1 cellular context compared by ENCODE assay signal in genomic region chr12:133130038-133130807, GRCh38.
TF ChIP-seq lines count a peak whose summit lies in the region.

ZNF10 (plus strand) TSS chr12:133130627; CDS start chr12:133144493, 13,866 bp downstream.
ZNF891 (minus strand) TSS chr12:133130274; CDS start chr12:133121918, 8,356 bp downstream.

TF ChIP-seq in HepG2, 621 proteins besides CTCF, POLR2A, EP300 and RAD21 (continued from another document and continues in another):
- TF ChIP-seq PITX1 (CRISPR knock-in tag; IDR thresholded peaks at IDR 0.05) (peak; percentile 52), HMG20A (CRISPR knock-in tag; IDR thresholded peaks at IDR 0.05; ENCODE audit: borderline replicate concordance) (no peak), RORA (CRISPR knock-in tag; IDR thresholded peaks at IDR 0.05) (no peak), ZNF232 (CRISPR knock-in tag; IDR thresholded peaks at IDR 0.05; ENCODE audit: borderline replicate concordance) (0 out of 2 replicates have a peak, but pooled peaks have one; percentile 27), ZNF879 (CRISPR knock-in tag; IDR thresholded peaks at IDR 0.05) (peak; percentile 88; the same call in 1 of the 2 replicates), ZNF672 (CRISPR knock-in tag; IDR thresholded peaks at IDR 0.05) (no peak), KDM4B (CRISPR knock-in tag; IDR thresholded peaks at IDR 0.05) (peak; percentile 69; the same call in 1 of the 2 replicates), ZNF629 (CRISPR knock-in tag; conservative IDR thresholded peaks at IDR 0.05) (0 out of 2 replicates have a peak, but pooled peaks have one; percentile 28), MTF2 (CRISPR knock-in tag; IDR thresholded peaks at IDR 0.05; ENCODE audit: borderline replicate concordance) (peak; percentile 2; the same call in 1 of the 2 replicates), GLI4 (CRISPR knock-in tag; IDR thresholded peaks at IDR 0.05; ENCODE audit: borderline replicate concordance) (no peak), XBP1 (CRISPR knock-in tag; IDR thresholded peaks at IDR 0.05) (no peak), PLRG1 (conservative IDR thresholded peaks at IDR 0.05) (no peak), ERF (CRISPR knock-in tag; IDR thresholded peaks at IDR 0.05) (peak; percentile 82), ATM (IDR thresholded peaks at IDR 0.05; ENCODE audit: borderline replicate concordance) (no peak), MED13 (CRISPR knock-in tag; IDR thresholded peaks at IDR 0.05) (peak; percentile 34; the same call in 1 of the 2 replicates), CHD2 (IDR thresholded peaks at IDR 0.05; ENCODE audit: low read depth, low read length) (no peak; the same call in 1 of the 2 replicates), CBX2 (IDR thresholded peaks at IDR 0.05; ENCODE audit: low read depth, low read length) (no peak), CBX2 (CRISPR knock-in tag; IDR thresholded peaks at IDR 0.05; ENCODE audit: low read depth) (0 out of 2 replicates have a peak, but pooled peaks have one; percentile 57), ZNF746 (CRISPR knock-in tag; IDR thresholded peaks at IDR 0.05) (no peak), DMAP1 (CRISPR knock-in tag; IDR thresholded peaks at IDR 0.05) (peak; percentile 49), REPIN1 (CRISPR knock-in tag; IDR thresholded peaks at IDR 0.05; ENCODE audit: borderline replicate concordance, low read depth) (no peak; the same call in none of the 2 replicates), SPEN (CRISPR knock-in tag; IDR thresholded peaks at IDR 0.05; ENCODE audit: low read depth) (peak; percentile 93), MTF1 (CRISPR knock-in tag; IDR thresholded peaks at IDR 0.05) (no peak), HNF4A (CRISPR knock-in tag; IDR thresholded peaks at IDR 0.05) (no peak), RBFOX2 (IDR thresholded peaks at IDR 0.05; ENCODE audit: low read depth, low read length) (peak; percentile 93), TFDP1 (CRISPR knock-in tag; IDR thresholded peaks at IDR 0.05; ENCODE audit: borderline replicate concordance) (peak; percentile 32; the same call in 1 of the 2 replicates), ZBTB7A (CRISPR knock-in tag; IDR thresholded peaks at IDR 0.05) (peak; percentile 57), MAFF (IDR thresholded peaks at IDR 0.05; ENCODE audit: low read depth, low read length) (no peak), ZNF768 (CRISPR knock-in tag; IDR thresholded peaks at IDR 0.05) (peak; percentile 59; the same call in 1 of the 2 replicates), ZNF367 (CRISPR knock-in tag; IDR thresholded peaks at IDR 0.05; ENCODE audit: borderline replicate concordance) (no peak), CCAR2 (optimal IDR thresholded peaks at IDR 0.05; ENCODE audit: low read depth, low read length) (no peak), SYNCRIP (IDR thresholded peaks at IDR 0.05; ENCODE audit: insufficient read depth, low read depth, low read length) (no peak), ZBTB14 (CRISPR knock-in tag; IDR thresholded peaks at IDR 0.05) (peak; percentile 72; the same call in 1 of the 2 replicates), FOXA3 (CRISPR knock-in tag; IDR thresholded peaks at IDR 0.05) (0 out of 2 replicates have a peak, but pooled peaks have one; percentile 34), ELK4 (CRISPR knock-in tag; IDR thresholded peaks at IDR 0.05; ENCODE audit: borderline replicate concordance) (no peak), IKZF4 (CRISPR knock-in tag; IDR thresholded peaks at IDR 0.05; ENCODE audit: borderline replicate concordance, low read depth, not compliant biosample characterization) (peak; percentile 59), ZFX (CRISPR knock-in tag; IDR thresholded peaks at IDR 0.05; ENCODE audit: low read depth) (peak; percentile 96), ZNF562 (CRISPR knock-in tag; IDR thresholded peaks at IDR 0.05; ENCODE audit: borderline replicate concordance) (0 out of 2 replicates have a peak, but pooled peaks have one; percentile 49), FOXO1 (CRISPR knock-in tag; IDR thresholded peaks at IDR 0.05) (peak; percentile 24; the same call in 1 of the 2 replicates), ZKSCAN5 (CRISPR knock-in tag; IDR thresholded peaks at IDR 0.05) (0 out of 2 replicates have a peak, but pooled peaks have one; percentile 38), NR1H2 (CRISPR knock-in tag; IDR thresholded peaks at IDR 0.05; ENCODE audit: borderline replicate concordance, low read depth) (peak; percentile 57; the same call in 1 of the 2 replicates), HOXA9 (CRISPR knock-in tag; IDR thresholded peaks at IDR 0.05; ENCODE audit: borderline replicate concordance) (no peak; the same call in 1 of the 2 replicates)
- TF ChIP-seq, protein P1, sequence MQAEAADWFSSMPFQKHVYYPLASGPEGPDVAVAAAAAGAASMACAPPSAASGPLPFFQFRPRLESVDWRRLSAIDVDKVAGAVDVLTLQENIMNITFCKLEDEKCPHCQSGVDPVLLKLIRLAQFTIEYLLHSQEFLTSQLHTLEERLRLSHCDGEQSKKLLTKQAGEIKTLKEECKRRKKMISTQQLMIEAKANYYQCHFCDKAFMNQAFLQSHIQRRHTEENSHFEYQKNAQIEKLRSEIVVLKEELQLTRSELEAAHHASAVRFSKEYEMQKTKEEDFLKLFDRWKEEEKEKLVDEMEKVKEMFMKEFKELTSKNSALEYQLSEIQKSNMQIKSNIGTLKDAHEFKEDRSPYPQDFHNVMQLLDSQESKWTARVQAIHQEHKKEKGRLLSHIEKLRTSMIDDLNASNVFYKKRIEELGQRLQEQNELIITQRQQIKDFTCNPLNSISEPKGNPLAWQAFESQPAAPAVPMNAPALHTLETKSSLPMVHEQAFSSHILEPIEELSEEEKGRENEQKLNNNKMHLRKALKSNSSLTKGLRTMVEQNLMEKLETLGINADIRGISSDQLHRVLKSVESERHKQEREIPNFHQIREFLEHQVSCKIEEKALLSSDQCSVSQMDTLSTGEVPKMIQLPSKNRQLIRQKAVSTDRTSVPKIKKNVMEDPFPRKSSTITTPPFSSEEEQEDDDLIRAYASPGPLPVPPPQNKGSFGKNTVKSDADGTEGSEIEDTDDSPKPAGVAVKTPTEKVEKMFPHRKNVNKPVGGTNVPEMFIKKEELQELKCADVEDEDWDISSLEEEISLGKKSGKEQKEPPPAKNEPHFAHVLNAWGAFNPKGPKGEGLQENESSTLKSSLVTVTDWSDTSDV (CRISPR knock-in tag; IDR thresholded peaks at IDR 0.05): peak; percentile 68; the same call in 1 of the 2 replicates
- TF ChIP-seq, protein P2, sequence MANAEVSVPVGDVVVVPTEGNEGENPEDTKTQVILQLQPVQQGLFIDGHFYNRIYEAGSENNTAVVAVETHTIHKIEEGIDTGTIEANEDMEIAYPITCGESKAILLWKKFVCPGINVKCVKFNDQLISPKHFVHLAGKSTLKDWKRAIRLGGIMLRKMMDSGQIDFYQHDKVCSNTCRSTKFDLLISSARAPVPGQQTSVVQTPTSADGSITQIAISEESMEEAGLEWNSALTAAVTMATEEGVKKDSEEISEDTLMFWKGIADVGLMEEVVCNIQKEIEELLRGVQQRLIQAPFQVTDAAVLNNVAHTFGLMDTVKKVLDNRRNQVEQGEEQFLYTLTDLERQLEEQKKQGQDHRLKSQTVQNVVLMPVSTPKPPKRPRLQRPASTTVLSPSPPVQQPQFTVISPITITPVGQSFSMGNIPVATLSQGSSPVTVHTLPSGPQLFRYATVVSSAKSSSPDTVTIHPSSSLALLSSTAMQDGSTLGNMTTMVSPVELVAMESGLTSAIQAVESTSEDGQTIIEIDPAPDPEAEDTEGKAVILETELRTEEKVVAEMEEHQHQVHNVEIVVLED (CRISPR knock-in tag; IDR thresholded peaks at IDR 0.05; ENCODE audit: borderline replicate concordance): peak; percentile 100
- TF ChIP-seq, protein P3, sequence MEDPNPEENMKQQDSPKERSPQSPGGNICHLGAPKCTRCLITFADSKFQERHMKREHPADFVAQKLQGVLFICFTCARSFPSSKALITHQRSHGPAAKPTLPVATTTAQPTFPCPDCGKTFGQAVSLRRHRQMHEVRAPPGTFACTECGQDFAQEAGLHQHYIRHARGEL (CRISPR knock-in tag; IDR thresholded peaks at IDR 0.05): no peak
- TF ChIP-seq, protein P4, sequence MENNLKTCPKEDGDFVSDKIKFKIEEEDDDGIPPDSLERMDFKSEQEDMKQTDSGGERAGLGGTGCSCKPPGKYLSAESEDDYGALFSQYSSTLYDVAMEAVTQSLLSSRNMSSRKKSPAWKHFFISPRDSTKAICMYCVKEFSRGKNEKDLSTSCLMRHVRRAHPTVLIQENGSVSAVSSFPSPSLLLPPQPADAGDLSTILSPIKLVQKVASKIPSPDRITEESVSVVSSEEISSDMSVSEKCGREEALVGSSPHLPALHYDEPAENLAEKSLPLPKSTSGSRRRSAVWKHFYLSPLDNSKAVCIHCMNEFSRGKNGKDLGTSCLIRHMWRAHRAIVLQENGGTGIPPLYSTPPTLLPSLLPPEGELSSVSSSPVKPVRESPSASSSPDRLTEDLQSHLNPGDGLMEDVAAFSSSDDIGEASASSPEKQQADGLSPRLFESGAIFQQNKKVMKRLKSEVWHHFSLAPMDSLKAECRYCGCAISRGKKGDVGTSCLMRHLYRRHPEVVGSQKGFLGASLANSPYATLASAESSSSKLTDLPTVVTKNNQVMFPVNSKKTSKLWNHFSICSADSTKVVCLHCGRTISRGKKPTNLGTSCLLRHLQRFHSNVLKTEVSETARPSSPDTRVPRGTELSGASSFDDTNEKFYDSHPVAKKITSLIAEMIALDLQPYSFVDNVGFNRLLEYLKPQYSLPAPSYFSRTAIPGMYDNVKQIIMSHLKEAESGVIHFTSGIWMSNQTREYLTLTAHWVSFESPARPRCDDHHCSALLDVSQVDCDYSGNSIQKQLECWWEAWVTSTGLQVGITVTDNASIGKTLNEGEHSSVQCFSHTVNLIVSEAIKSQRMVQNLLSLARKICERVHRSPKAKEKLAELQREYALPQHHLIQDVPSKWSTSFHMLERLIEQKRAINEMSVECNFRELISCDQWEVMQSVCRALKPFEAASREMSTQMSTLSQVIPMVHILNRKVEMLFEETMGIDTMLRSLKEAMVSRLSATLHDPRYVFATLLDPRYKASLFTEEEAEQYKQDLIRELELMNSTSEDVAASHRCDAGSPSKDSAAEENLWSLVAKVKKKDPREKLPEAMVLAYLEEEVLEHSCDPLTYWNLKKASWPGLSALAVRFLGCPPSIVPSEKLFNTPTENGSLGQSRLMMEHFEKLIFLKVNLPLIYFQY (CRISPR knock-in tag; IDR thresholded peaks at IDR 0.05; ENCODE audit: borderline replicate concordance): peak; percentile 97; the same call in 1 of the 2 replicates
- TF ChIP-seq, protein P5, sequence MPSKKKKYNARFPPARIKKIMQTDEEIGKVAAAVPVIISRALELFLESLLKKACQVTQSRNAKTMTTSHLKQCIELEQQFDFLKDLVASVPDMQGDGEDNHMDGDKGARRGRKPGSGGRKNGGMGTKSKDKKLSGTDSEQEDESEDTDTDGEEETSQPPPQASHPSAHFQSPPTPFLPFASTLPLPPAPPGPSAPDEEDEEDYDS (CRISPR knock-in tag; IDR thresholded peaks at IDR 0.05): peak; percentile 86
- TF ChIP-seq, protein P6, sequence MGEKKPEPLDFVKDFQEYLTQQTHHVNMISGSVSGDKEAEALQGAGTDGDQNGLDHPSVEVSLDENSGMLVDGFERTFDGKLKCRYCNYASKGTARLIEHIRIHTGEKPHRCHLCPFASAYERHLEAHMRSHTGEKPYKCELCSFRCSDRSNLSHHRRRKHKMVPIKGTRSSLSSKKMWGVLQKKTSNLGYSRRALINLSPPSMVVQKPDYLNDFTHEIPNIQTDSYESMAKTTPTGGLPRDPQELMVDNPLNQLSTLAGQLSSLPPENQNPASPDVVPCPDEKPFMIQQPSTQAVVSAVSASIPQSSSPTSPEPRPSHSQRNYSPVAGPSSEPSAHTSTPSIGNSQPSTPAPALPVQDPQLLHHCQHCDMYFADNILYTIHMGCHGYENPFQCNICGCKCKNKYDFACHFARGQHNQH (CRISPR knock-in tag; IDR thresholded peaks at IDR 0.05): peak; percentile 86; the same call in 1 of the 2 replicates
- TF ChIP-seq, protein P7, sequence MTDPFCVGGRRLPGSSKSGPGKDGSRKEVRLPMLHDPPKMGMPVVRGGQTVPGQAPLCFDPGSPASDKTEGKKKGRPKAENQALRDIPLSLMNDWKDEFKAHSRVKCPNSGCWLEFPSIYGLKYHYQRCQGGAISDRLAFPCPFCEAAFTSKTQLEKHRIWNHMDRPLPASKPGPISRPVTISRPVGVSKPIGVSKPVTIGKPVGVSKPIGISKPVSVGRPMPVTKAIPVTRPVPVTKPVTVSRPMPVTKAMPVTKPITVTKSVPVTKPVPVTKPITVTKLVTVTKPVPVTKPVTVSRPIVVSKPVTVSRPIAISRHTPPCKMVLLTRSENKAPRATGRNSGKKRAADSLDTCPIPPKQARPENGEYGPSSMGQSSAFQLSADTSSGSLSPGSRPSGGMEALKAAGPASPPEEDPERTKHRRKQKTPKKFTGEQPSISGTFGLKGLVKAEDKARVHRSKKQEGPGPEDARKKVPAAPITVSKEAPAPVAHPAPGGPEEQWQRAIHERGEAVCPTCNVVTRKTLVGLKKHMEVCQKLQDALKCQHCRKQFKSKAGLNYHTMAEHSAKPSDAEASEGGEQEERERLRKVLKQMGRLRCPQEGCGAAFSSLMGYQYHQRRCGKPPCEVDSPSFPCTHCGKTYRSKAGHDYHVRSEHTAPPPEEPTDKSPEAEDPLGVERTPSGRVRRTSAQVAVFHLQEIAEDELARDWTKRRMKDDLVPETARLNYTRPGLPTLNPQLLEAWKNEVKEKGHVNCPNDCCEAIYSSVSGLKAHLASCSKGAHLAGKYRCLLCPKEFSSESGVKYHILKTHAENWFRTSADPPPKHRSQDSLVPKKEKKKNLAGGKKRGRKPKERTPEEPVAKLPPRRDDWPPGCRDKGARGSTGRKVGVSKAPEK (CRISPR knock-in tag; IDR thresholded peaks at IDR 0.05; ENCODE audit: borderline replicate concordance): 0 out of 2 replicates have a peak, but pooled peaks have one; percentile 29
